19 cellular contexts compared by ENCODE assay signal in genomic region chr20:3543901-3544507, GRCh38.
DNase-seq lines count a peak whose midpoint lies in the region; ATAC-seq, FAIRE-seq and TF ChIP-seq lines count a peak whose summit lies in the region.
"Had no signal": no experiment of that assay in that cellular context is flagged by ENCODE, and none has a peak within 500 bp of the region (broad histone marks: within the 10 kb centered on the region; RNA-seq: fewer than 3 reads in every experiment).

No MANE protein-coding gene starts in this region.

- H3K9me2 ChIP-seq in MM.1S (replicated peaks; ENCODE audit: insufficient read depth, low read length) = no peaks in the 10 kb centered on the region

- no peak overlapping the region for H3K9ac ChIP-seq in astrocyte (ENCODE audit: low read length)
- H3K9ac ChIP-seq in MM.1S (ENCODE audit: low read length) = no peak overlapping the region

- H3K27me3 Mint-ChIP-seq in astrocyte (ENCODE audit: low read depth, unreplicated experiment) = no peaks in the 10 kb centered on the region
- H3K27me3 Mint-ChIP-seq in activated CD4-positive, alpha-beta T cell treated with anti-CD3 and anti-CD28 coated beads, Interleukin-2, amount 10 ng/mL, durations not matched to agents 7 days and 5 days = no peaks in the 10 kb centered on the region

- no peaks in the 10 kb centered on the region for H3K79me2 ChIP-seq in astrocyte (ENCODE audit: insufficient read depth, low read length)
- H3K79me2 ChIP-seq in MM.1S (ENCODE audit: low read length) = no peaks in the 10 kb centered on the region

- H4K20me1 ChIP-seq in astrocyte (ENCODE audit: insufficient read depth, low read length) (peaks cover 7% of the 10 kb centered on the region), MM.1S (ENCODE audit: insufficient read depth, low read length) (no peaks in the 10 kb centered on the region)

- peak overlapping the region; percentile 81 for H3K27ac Mint-ChIP-seq in astrocyte (ENCODE audit: unreplicated experiment)
- H3K27ac Mint-ChIP-seq in activated CD4-positive, alpha-beta T cell treated with anti-CD3 and anti-CD28 coated beads, Interleukin-2, amount 10 ng/mL, durations not matched to agents 7 days and 5 days = no peak overlapping the region
- H3K27ac Mint-ChIP-seq: HFFc6 had no signal

- H3K4me3 ChIP-seq in astrocyte (ENCODE audit: insufficient read depth, low read depth, low read length) (no peak overlapping the region), suprapubic skin (no peak overlapping the region), MM.1S (ENCODE audit: low read length) (no peak overlapping the region), psoas muscle (no peak overlapping the region)
- H3K4me3 ChIP-seq: SK-N-MC, thoracic aorta had no signal

- no peaks in the 10 kb centered on the region; the same call in 1 of the 2 replicates for H3F3A ChIP-seq in MM.1S (ENCODE audit: insufficient read depth, low read length)

- no peak for TF ChIP-seq POLR2A in suprapubic skin (IDR thresholded peaks at IDR 0.05)

- intact Hi-C loops in psoas muscle (cut with DNase I) = no loop called here

- no peaks in the 10 kb centered on the region for H3K9me3 ChIP-seq in astrocyte (ENCODE audit: insufficient read depth, low read depth, low read length)
- no peaks in the 10 kb centered on the region for H3K9me3 ChIP-seq in suprapubic skin
- no peaks in the 10 kb centered on the region for H3K9me3 ChIP-seq in MM.1S (replicated peaks; ENCODE audit: insufficient read depth, low read length)
- no peaks in the 10 kb centered on the region for H3K9me3 ChIP-seq in psoas muscle
- H3K9me3 ChIP-seq: thoracic aorta had no signal

- CTCF ChIA-PET in activated CD4-positive, alpha-beta T cell treated with anti-CD3 and anti-CD28 coated beads, Interleukin-2, amount 10 ng/mL, durations not matched to agents 7 days and 5 days (lab: Charles Lee) = no interaction called here

- POLR2A ChIA-PET in activated CD4-positive, alpha-beta T cell treated with anti-CD3 and anti-CD28 coated beads, Interleukin-2, amount 10 ng/mL, durations not matched to agents 7 days and 5 days (lab: Charles Lee) = no interaction called here

- H3K4me1 ChIP-seq in astrocyte (ENCODE audit: insufficient read depth, low read length) (no peaks in the 10 kb centered on the region), suprapubic skin (no peaks in the 10 kb centered on the region), MM.1S (ENCODE audit: low read length) (no peaks in the 10 kb centered on the region), psoas muscle (no peaks in the 10 kb centered on the region)

- no peaks in the 10 kb centered on the region for H3K9me3 Mint-ChIP-seq in astrocyte (ENCODE audit: unreplicated experiment)
- H3K9me3 Mint-ChIP-seq in activated CD4-positive, alpha-beta T cell treated with anti-CD3 and anti-CD28 coated beads, Interleukin-2, amount 10 ng/mL, durations not matched to agents 7 days and 5 days = no peaks in the 10 kb centered on the region
- H3K9me3 Mint-ChIP-seq: activated T-cell treated with anti-CD3 and anti-CD28 coated beads, Interleukin-2, amount 50 U/mL, for 4 hours; HFFc6 had no signal

- ATAC-seq in psoas muscle = no peak
- ATAC-seq: activated T-cell treated with anti-CD3 and anti-CD28 coated beads, Interleukin-2, amount 50 U/mL, for 4 hours had no signal

- TF ChIP-seq CTCF in astrocyte (IDR thresholded peaks at IDR 0.05; ENCODE audit: insufficient read depth, low read depth, low read length) = no peak
- TF ChIP-seq CTCF in suprapubic skin (IDR thresholded peaks at IDR 0.05) = no peak
- TF ChIP-seq CTCF in MM.1S (IDR thresholded peaks at IDR 0.05; ENCODE audit: low read length) = no peak
- no peak for TF ChIP-seq CTCF in psoas muscle (IDR thresholded peaks at IDR 0.05)

- peak overlapping the region; percentile 0 for H3K4me2 ChIP-seq in astrocyte (ENCODE audit: low read length)
- no peak overlapping the region for H3K4me2 ChIP-seq in MM.1S (ENCODE audit: low read depth, low read length)

- H3K27ac ChIP-seq in astrocyte (ENCODE audit: low read depth, low read length) (peak overlapping the region; percentile 9), suprapubic skin (peak overlapping the region; percentile 22), MM.1S (ENCODE audit: low read length) (no peak overlapping the region), psoas muscle (no peak overlapping the region)
- H3K27ac ChIP-seq: SK-N-MC, thoracic aorta had no signal

- no peak for TF ChIP-seq EP300 in suprapubic skin (IDR thresholded peaks at IDR 0.05)

- 77% methylated on average over 6 of the region's 6 CpGs for WGBS in suprapubic skin
- 96 to 99% (median 98%) methylated on average over 6 of the region's 6 CpGs for WGBS in psoas muscle, 3 donors

- no peaks in the 10 kb centered on the region for H3K27me3 ChIP-seq in astrocyte (ENCODE audit: insufficient read depth, low read length)
- no peaks in the 10 kb centered on the region for H3K27me3 ChIP-seq in suprapubic skin
- H3K27me3 ChIP-seq in MM.1S (replicated peaks; ENCODE audit: insufficient read depth, low read length) = no peaks in the 10 kb centered on the region
- no peaks in the 10 kb centered on the region for H3K27me3 ChIP-seq in psoas muscle (ENCODE audit: insufficient read depth in 3 of 3, low read length in 2 of 3)

- H2AFZ ChIP-seq in astrocyte (ENCODE audit: low read depth, low read length) = no peak overlapping the region
- H2AFZ ChIP-seq in MM.1S (ENCODE audit: low read length) = no peak overlapping the region

- no peak overlapping the region for H3K4me3 Mint-ChIP-seq in astrocyte (ENCODE audit: unreplicated experiment)
- no peak overlapping the region for H3K4me3 Mint-ChIP-seq in activated CD4-positive, alpha-beta T cell treated with anti-CD3 and anti-CD28 coated beads, Interleukin-2, amount 10 ng/mL, durations not matched to agents 7 days and 5 days
- H3K4me3 Mint-ChIP-seq: activated T-cell treated with anti-CD3 and anti-CD28 coated beads, Interleukin-2, amount 50 U/mL, for 4 hours; HFFc6 had no signal

- H3K36me3 Mint-ChIP-seq in astrocyte (ENCODE audit: low read depth, unreplicated experiment) = peaks cover 1% of the 10 kb centered on the region
- H3K36me3 Mint-ChIP-seq in activated CD4-positive, alpha-beta T cell treated with anti-CD3 and anti-CD28 coated beads, Interleukin-2, amount 10 ng/mL, durations not matched to agents 7 days and 5 days (ENCODE audit: low read depth) = peaks cover 2% of the 10 kb centered on the region

- FAIRE-seq in astrocyte (lab: Jason Lieb, UNC) = peak; percentile 32

- DNase-seq in HK-2 (ENCODE audit: unreplicated experiment) = peak; percentile 7
- peak; percentile 97 for DNase-seq in astrocyte (ENCODE audit: low read depth)
- peak; percentile 58 for DNase-seq in glomerular visceral epithelial cell (ENCODE audit: extremely low spot score)
- no peak for DNase-seq in suprapubic skin (ENCODE audit: low spot score in 2 of 2)
- no peak for DNase-seq in activated CD4-positive, alpha-beta T cell treated with anti-CD3 and anti-CD28 coated beads, Interleukin-2, amount 10 ng/mL, durations not matched to agents 7 days and 5 days
- DNase-seq in MM.1S = no peak
- DNase-seq in psoas muscle = no peak
- DNase-seq: activated CD4-positive, alpha-beta T cell treated with anti-CD3 and anti-CD28 coated beads, Interleukin-2, amount 50 U/mL, for 48 hours; activated T-cell treated with anti-CD3 and anti-CD28 coated beads, Interleukin-2, amount 50 U/mL, for 4 hours; C1 segment of cervical spinal cord; DMS153; HFFc6; mesendoderm; MV-4-11; NCI-H2081 treated with DMSO at 0.1 percent for 48 hours; NCI-H524 treated with DMSO at 0.1 percent for 48 hours; stimulated activated CD4-positive, alpha-beta T cell treated with anti-CD3 and anti-CD28 coated beads, Interleukin-4, amount 100 ng/mL, for 24 hours had no signal

- H3K4me1 Mint-ChIP-seq in astrocyte (ENCODE audit: low read depth, unreplicated experiment) = peaks cover 23% of the 10 kb centered on the region
- no peaks in the 10 kb centered on the region for H3K4me1 Mint-ChIP-seq in activated CD4-positive, alpha-beta T cell treated with anti-CD3 and anti-CD28 coated beads, Interleukin-2, amount 10 ng/mL, durations not matched to agents 7 days and 5 days

- H3K36me3 ChIP-seq in astrocyte (ENCODE audit: insufficient read depth, low read length) = peaks cover 2% of the 10 kb centered on the region
- H3K36me3 ChIP-seq in suprapubic skin = peaks cover 3% of the 10 kb centered on the region
- no peaks in the 10 kb centered on the region for H3K36me3 ChIP-seq in MM.1S (replicated peaks; ENCODE audit: insufficient read depth, low read length)
- peaks cover 0 to 46% of the 10 kb centered on the region in 2 donors for H3K36me3 ChIP-seq in psoas muscle (ENCODE audit: insufficient read depth in 1 of 2, low read depth in 1 of 2)

Comparison
In these comparisons a context has a peak if more than half of its experiments do, and no peak if none do; other contexts are left out.
1. DNase-seq: peak in HK-2 (single experiment), astrocyte (single experiment) and glomerular visceral epithelial cell (single experiment); none in suprapubic skin (0 of 2), activated CD4-positive, alpha-beta T cell treated with anti-CD3 and anti-CD28 coated beads, Interleukin-2, amount 10 ng/mL, durations not matched to agents 7 days and 5 days (single experiment), MM.1S (single experiment) and psoas muscle (0 of 2).
2. H3K27ac ChIP-seq: peak in astrocyte (single experiment) and suprapubic skin (single experiment); none in MM.1S (single experiment) and psoas muscle (single experiment).